In genomic region chr1:213538251-213538650, GRCh38 we compare ENCODE assay signal across 33 cellular contexts.
DNase-seq lines count a peak whose midpoint lies in the region; ATAC-seq, FAIRE-seq and TF ChIP-seq lines count a peak whose summit lies in the region.
"Had no signal": no experiment of that assay in that cellular context is flagged by ENCODE, and none has a peak within 500 bp of the region (broad histone marks: within the 10 kb centered on the region; RNA-seq: fewer than 3 reads in every experiment).

No MANE protein-coding gene starts in this region.

- ATAC-seq in K562 (no peak), HG02840 (IDR thresholded peaks at IDR 0.05; ENCODE audit: low FRiP score, unreplicated experiment) (no peak)
- ATAC-seq: A549; CD8-positive, alpha-beta T cell had no signal

- CTCF ChIA-PET in K562 (lab: Yijun Ruan, JAX; ENCODE audit: low intra/inter-chr PET ratio) = no interaction called here
- CTCF ChIA-PET in MCF 10A (lab: Yijun Ruan, JAX) = no interaction called here

- no peak overlapping the region for H3K4me3 Mint-ChIP-seq in MCF 10A (ENCODE audit: unreplicated experiment)
- H3K4me3 Mint-ChIP-seq: B cell; CD14-positive monocyte; CD4-positive, alpha-beta memory T cell; CD4-positive, alpha-beta T cell; CD4-positive, CD25-positive, alpha-beta regulatory T cell; CD8-positive, alpha-beta memory T cell; CD8-positive, alpha-beta T cell had no signal

- no peaks in the 10 kb centered on the region for H3K36me3 ChIP-seq in K562 (ENCODE audit: control insufficient read depth, insufficient read depth, low read length)
- H3K36me3 ChIP-seq: BE2C; BLaER1; BLaER1 treated with 17β-estradiol and CSF1 and Interleukin-3, amounts not matched to agents 10 nM and 100 nM had no signal

- intact Hi-C loops in K562 (cut with micrococcal nuclease) (no loop called here), MCF 10A (cut with micrococcal nuclease) (no loop called here)

- DNase-seq in K562 (ENCODE audit: extremely low read depth in 1 of 4, low spot score in 3 of 4) (no peak), putamen (ENCODE audit: low spot score) (peak; percentile 45), MCF 10A (ENCODE audit: unreplicated experiment) (no peak)
- DNase-seq: 8988T; ACHN; AML-193; BE2C; C1 segment of cervical spinal cord; Caco-2; Calu3; CD4-positive, alpha-beta memory T cell; CD4-positive, alpha-beta T cell; CD4-positive, CD25-positive, alpha-beta regulatory T cell; CD8-positive, alpha-beta memory T cell; CD8-positive, alpha-beta T cell; COR-L47; DMS 273 treated with DMSO at 0.1 percent for 48 hours; DMS153; DMS53; DMS79; DMS79 treated with DMSO at 0.1 percent for 48 hours; DND-41; EL had no signal

- no peak overlapping the region for H3K27ac ChIP-seq in K562 (ENCODE audit: extremely low read depth, low read depth, low read length)
- H3K27ac ChIP-seq: 22Rv1; A549; BLaER1; BLaER1 treated with 17β-estradiol and CSF1 and Interleukin-3, amounts not matched to agents 10 nM and 100 nM; C4-2B had no signal

- H3K9me3 Mint-ChIP-seq in MCF 10A (ENCODE audit: unreplicated experiment) = no peaks in the 10 kb centered on the region
- H3K9me3 Mint-ChIP-seq: CD4-positive, alpha-beta T cell had no signal

- no peak for TF ChIP-seq POLR2A in K562 (conservative IDR thresholded peaks at IDR 0.05)

- no peak overlapping the region for H3K4me3 ChIP-seq in K562
- H3K4me3 ChIP-seq: A549; BLaER1; BLaER1 treated with 17β-estradiol and CSF1 and Interleukin-3, amounts not matched to agents 10 nM and 100 nM had no signal

- BruUV-seq in K562 (replicated peaks; lab: Mats Ljungman, UMichigan) = no TSS peak
- BruUV-seq in MCF 10A (replicated peaks; lab: Mats Ljungman, UMichigan) = no TSS peak

- no peaks in the 10 kb centered on the region for H3K9me1 ChIP-seq in K562 (ENCODE audit: control insufficient read depth, insufficient read depth, low read length)

- no peaks in the 10 kb centered on the region for H3K79me2 ChIP-seq in K562 (ENCODE audit: control insufficient read depth, insufficient read depth, low read length)

- H3K27ac Mint-ChIP-seq in MCF 10A (ENCODE audit: low read depth, unreplicated experiment) = no peak overlapping the region
- H3K27ac Mint-ChIP-seq: B cell; CD14-positive monocyte; CD4-positive, alpha-beta memory T cell; CD4-positive, alpha-beta T cell; CD4-positive, CD25-positive, alpha-beta regulatory T cell; CD8-positive, alpha-beta memory T cell; CD8-positive, alpha-beta T cell had no signal

- H3K27me3 Mint-ChIP-seq in MCF 10A (ENCODE audit: insufficient read depth, unreplicated experiment) = no peaks in the 10 kb centered on the region

- FAIRE-seq in K562 (lab: Jason Lieb, UNC) = no peak
- FAIRE-seq: A204.1, A549, D721Med had no signal

- in situ Hi-C loops in K562 (cut with MboI) = no loop called here

- TF ChIP-seq CTCF in K562 (IDR thresholded peaks at IDR 0.05 in 2 of 3, conservative IDR thresholded peaks at IDR 0.05 in 1 of 3; ENCODE audit: insufficient read depth in 2 of 3, low read depth in 1 of 3, low read length in 3 of 3) = no peak
- no peak for TF ChIP-seq CTCF in MCF 10A (IDR thresholded peaks at IDR 0.05; ENCODE audit: unreplicated experiment)

- no peaks in the 10 kb centered on the region for H3K4me1 Mint-ChIP-seq in MCF 10A (ENCODE audit: insufficient read depth, unreplicated experiment)
- H3K4me1 Mint-ChIP-seq: B cell; CD14-positive monocyte; CD4-positive, alpha-beta memory T cell; CD4-positive, CD25-positive, alpha-beta regulatory T cell; CD8-positive, alpha-beta memory T cell had no signal

- no peak overlapping the region for H3K9ac ChIP-seq in K562 (ENCODE audit: insufficient read depth in 1 of 2, low read depth in 2 of 2, low read length in 2 of 2)
- H3K9ac ChIP-seq: BLaER1; BLaER1 treated with 17β-estradiol and CSF1 and Interleukin-3, amounts not matched to agents 10 nM and 100 nM had no signal

- H3K36me3 Mint-ChIP-seq in MCF 10A (ENCODE audit: insufficient read depth, unreplicated experiment) = no peaks in the 10 kb centered on the region
- H3K36me3 Mint-ChIP-seq: CD14-positive monocyte; CD4-positive, alpha-beta memory T cell; CD4-positive, CD25-positive, alpha-beta regulatory T cell; CD8-positive, alpha-beta memory T cell; CD8-positive, alpha-beta T cell had no signal

- H3K27me3 ChIP-seq in K562 (ENCODE audit: control insufficient read depth in 2 of 2, insufficient read depth in 2 of 2, low read length in 2 of 2) = no peaks in the 10 kb centered on the region
- H3K27me3 ChIP-seq: BE2C; BLaER1; BLaER1 treated with 17β-estradiol and CSF1 and Interleukin-3, amounts not matched to agents 10 nM and 100 nM had no signal

- WGBS in K562 (ENCODE audit: insufficient coverage, low coverage, missing lambda C conversion rate) = 0% methylated on average over 3 of the region's 3 CpGs

- H4K20me1 ChIP-seq in K562 (replicated peaks; ENCODE audit: control insufficient read depth, insufficient read depth, low read length) = 0 out of 2 replicates have a peak, but pooled peaks cover 2% of the 10 kb centered on the region
- H4K20me1 ChIP-seq: BLaER1; BLaER1 treated with 17β-estradiol and CSF1 and Interleukin-3, amounts not matched to agents 10 nM and 100 nM had no signal

- no peaks in the 10 kb centered on the region for H3K4me1 ChIP-seq in K562 (replicated peaks in 1 of 2; ENCODE audit: control insufficient read depth in 2 of 2, insufficient read depth in 2 of 2, low read length in 2 of 2)
- H3K4me1 ChIP-seq: A549; BE2C; BLaER1; BLaER1 treated with 17β-estradiol and CSF1 and Interleukin-3, amounts not matched to agents 10 nM and 100 nM; Caco-2 had no signal

- H2AFZ ChIP-seq in K562 (ENCODE audit: low read depth, low read length) = no peak overlapping the region

- POLR2A ChIA-PET in K562 (lab: Yijun Ruan, JAX) (no interaction called here), MCF 10A (lab: Yijun Ruan, JAX) (no interaction called here)

- no peak for TF ChIP-seq RAD21 in K562 (CRISPR knock-in tag; conservative IDR thresholded peaks at IDR 0.05 in 1 of 2, IDR thresholded peaks at IDR 0.05 in 1 of 2)

- H3K9me3 ChIP-seq in K562 (replicated peaks; ENCODE audit: control insufficient read depth, insufficient read depth, low read depth, low read length) = no peaks in the 10 kb centered on the region
- H3K9me3 ChIP-seq: A549, BE2C, BLaER1, Caco-2 had no signal

- H3K4me2 ChIP-seq in K562 (ENCODE audit: insufficient read depth, low read length) = no peak overlapping the region
- H3K4me2 ChIP-seq: A549; BLaER1; BLaER1 treated with 17β-estradiol and CSF1 and Interleukin-3, amounts not matched to agents 10 nM and 100 nM had no signal

- no peak for TF ChIP-seq EP300 in K562 (IDR thresholded peaks at IDR 0.05; ENCODE audit: low read length)

TF ChIP-seq in K562, 482 proteins besides CTCF, POLR2A, EP300 and RAD21:
- TF ChIP-seq, protein P1, sequence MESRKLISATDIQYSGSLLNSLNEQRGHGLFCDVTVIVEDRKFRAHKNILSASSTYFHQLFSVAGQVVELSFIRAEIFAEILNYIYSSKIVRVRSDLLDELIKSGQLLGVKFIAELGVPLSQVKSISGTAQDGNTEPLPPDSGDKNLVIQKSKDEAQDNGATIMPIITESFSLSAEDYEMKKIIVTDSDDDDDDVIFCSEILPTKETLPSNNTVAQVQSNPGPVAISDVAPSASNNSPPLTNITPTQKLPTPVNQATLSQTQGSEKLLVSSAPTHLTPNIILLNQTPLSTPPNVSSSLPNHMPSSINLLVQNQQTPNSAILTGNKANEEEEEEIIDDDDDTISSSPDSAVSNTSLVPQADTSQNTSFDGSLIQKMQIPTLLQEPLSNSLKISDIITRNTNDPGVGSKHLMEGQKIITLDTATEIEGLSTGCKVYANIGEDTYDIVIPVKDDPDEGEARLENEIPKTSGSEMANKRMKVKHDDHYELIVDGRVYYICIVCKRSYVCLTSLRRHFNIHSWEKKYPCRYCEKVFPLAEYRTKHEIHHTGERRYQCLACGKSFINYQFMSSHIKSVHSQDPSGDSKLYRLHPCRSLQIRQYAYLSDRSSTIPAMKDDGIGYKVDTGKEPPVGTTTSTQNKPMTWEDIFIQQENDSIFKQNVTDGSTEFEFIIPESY (CRISPR knock-in tag; IDR thresholded peaks at IDR 0.05) = no peak
- no peak for TF ChIP-seq SRSF1 (IDR thresholded peaks at IDR 0.05; ENCODE audit: low read depth, low read length)
- TF ChIP-seq, protein P2, sequence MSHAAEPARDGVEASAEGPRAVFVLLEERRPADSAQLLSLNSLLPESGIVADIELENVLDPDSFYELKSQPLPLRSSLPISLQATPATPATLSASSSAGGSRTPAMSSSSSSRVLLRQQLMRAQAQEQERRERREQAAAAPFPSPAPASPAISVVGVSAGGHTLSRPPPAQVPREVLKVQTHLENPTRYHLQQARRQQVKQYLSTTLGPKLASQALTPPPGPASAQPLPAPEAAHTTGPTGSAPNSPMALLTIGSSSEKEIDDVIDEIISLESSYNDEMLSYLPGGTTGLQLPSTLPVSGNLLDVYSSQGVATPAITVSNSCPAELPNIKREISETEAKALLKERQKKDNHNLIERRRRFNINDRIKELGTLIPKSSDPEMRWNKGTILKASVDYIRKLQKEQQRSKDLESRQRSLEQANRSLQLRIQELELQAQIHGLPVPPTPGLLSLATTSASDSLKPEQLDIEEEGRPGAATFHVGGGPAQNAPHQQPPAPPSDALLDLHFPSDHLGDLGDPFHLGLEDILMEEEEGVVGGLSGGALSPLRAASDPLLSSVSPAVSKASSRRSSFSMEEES (CRISPR knock-in tag; IDR thresholded peaks at IDR 0.05) = peak; percentile 35
